34 cellular contexts compared by ENCODE assay signal in genomic region chr20:50234288-50234687, GRCh38.
"Had no signal": no experiment of that assay in that cellular context is flagged by ENCODE, and none has a peak within 500 bp of the region (broad histone marks: within the 10 kb centered on the region; RNA-seq: fewer than 3 reads in every experiment).

No MANE protein-coding gene starts in this region.

- H3K36me3 Mint-ChIP-seq: activated naive CD8-positive, alpha-beta T cell; memory B cell; naive thymus-derived CD8-positive, alpha-beta T cell; stimulated activated memory B cell treated with anti-CD40 and anti-IgM and Interleukin-4, amounts not matched to agents 10 μg/mL and 1 μg/mL and 100 μg/mL, for 72 hours had no signal

- DNase-seq: activated CD4-positive, alpha-beta T cell treated with anti-CD3 and anti-CD28 coated beads for 48 hours; activated CD4-positive, alpha-beta T cell treated with anti-CD3 and anti-CD28 coated beads, Interleukin-2, amount 50 U/mL, for 48 hours; activated CD8-positive, alpha-beta memory T cell treated with anti-CD3 and anti-CD28 coated beads for 24 hours; activated effector memory CD4-positive, alpha-beta T cell treated with Interleukin-2 at 50 U/mL for 16 hours; activated naive CD4-positive, alpha-beta T cell treated with Interleukin-2 at 50 U/mL for 16 hours; adrenal gland; aorta; body of pancreas; cerebellar nuclear complex; colonic mucosa; dorsolateral prefrontal cortex; effector memory CD4-positive, alpha-beta T cell; erythroblast; islet precursor cell; left colon; naive thymus-derived CD8-positive, alpha-beta T cell; occipital lobe; right cardiac atrium; stimulated activated CD4-positive, alpha-beta T cell treated with anti-CD3 and anti-CD28 coated beads, Interleukin-4, amount 100 ng/mL, for 24 hours; stimulated activated naive CD8-positive, alpha-beta T cell treated with anti-CD3 and anti-CD28 coated beads, Interleukin-15, amount 100 ng/mL, for 72 hours; substantia nigra; SW 1271; T-helper 17 cell; T1000; thyroid gland; WERI-Rb-1 had no signal

- H3K27ac Mint-ChIP-seq: activated naive CD8-positive, alpha-beta T cell; memory B cell; naive thymus-derived CD8-positive, alpha-beta T cell; stimulated activated memory B cell treated with anti-CD40 and anti-IgM and Interleukin-4, amounts not matched to agents 10 μg/mL and 1 μg/mL and 100 μg/mL, for 72 hours; T-helper 17 cell had no signal

- H3K79me2 ChIP-seq: hepatocyte had no signal

- H3K27me3 Mint-ChIP-seq: activated naive CD8-positive, alpha-beta T cell; stimulated activated naive CD8-positive, alpha-beta T cell treated with anti-CD3 and anti-CD28 coated beads, Interleukin-15, amount 100 ng/mL, for 72 hours had no signal

- H3K9me3 Mint-ChIP-seq: memory B cell; naive thymus-derived CD8-positive, alpha-beta T cell; neural crest cell; stimulated activated memory B cell treated with anti-CD40 and anti-IgM and Interleukin-4, amounts not matched to agents 10 μg/mL and 1 μg/mL and 100 μg/mL, for 72 hours; stimulated activated naive CD8-positive, alpha-beta T cell treated with anti-CD3 and anti-CD28 coated beads, Interleukin-15, amount 100 ng/mL, for 72 hours had no signal

- H3K27me3 ChIP-seq: adrenal gland, body of pancreas, cardiac muscle cell, colonic mucosa, dorsolateral prefrontal cortex, gastroesophageal sphincter, hepatocyte, thyroid gland had no signal

- H3K4me3 ChIP-seq: adrenal gland, body of pancreas, cardiac muscle cell, colonic mucosa, dorsolateral prefrontal cortex, gastroesophageal sphincter, hepatocyte, thyroid gland had no signal

- H3K4me3 Mint-ChIP-seq: activated naive CD8-positive, alpha-beta T cell; memory B cell; naive thymus-derived CD8-positive, alpha-beta T cell; neural crest cell; stimulated activated memory B cell treated with anti-CD40 and anti-IgM and Interleukin-4, amounts not matched to agents 10 μg/mL and 1 μg/mL and 100 μg/mL, for 72 hours; stimulated activated naive CD8-positive, alpha-beta T cell treated with anti-CD3 and anti-CD28 coated beads, Interleukin-15, amount 100 ng/mL, for 72 hours; T-helper 17 cell had no signal

- H3K36me3 ChIP-seq: adrenal gland, cardiac muscle cell, colonic mucosa, gastroesophageal sphincter, thyroid gland, WERI-Rb-1 had no signal

- H3K4me1 ChIP-seq: adrenal gland, body of pancreas, colonic mucosa, gastroesophageal sphincter had no signal

- H3K4me1 Mint-ChIP-seq: memory B cell; stimulated activated memory B cell treated with anti-CD40 and anti-IgM and Interleukin-4, amounts not matched to agents 10 μg/mL and 1 μg/mL and 100 μg/mL, for 72 hours had no signal

- H3K27ac ChIP-seq: adrenal gland, body of pancreas, cardiac muscle cell, colonic mucosa, dorsolateral prefrontal cortex, gastroesophageal sphincter, hepatocyte, thyroid gland, WERI-Rb-1 had no signal

- H3K4me2 ChIP-seq: hepatocyte had no signal

- H3K9me3 ChIP-seq: adrenal gland, body of pancreas, colonic mucosa, gastroesophageal sphincter, thyroid gland had no signal

- H2AFZ ChIP-seq: hepatocyte had no signal

- ATAC-seq: activated CD4-positive, CD25-positive, alpha-beta regulatory T cell treated with anti-CD3 and anti-CD28 coated beads, Interleukin-2, amount 50 U/mL, for 24 hours; body of pancreas; gastroesophageal sphincter; left colon; naive thymus-derived CD8-positive, alpha-beta T cell; stimulated activated memory B cell treated with anti-CD40 and anti-IgM and Interleukin-4, amounts not matched to agents 10 μg/mL and 1 μg/mL and 100 μg/mL, for 72 hours; T-helper 17 cell had no signal
